ENCODE assay signal across 30 cellular contexts in genomic region chr19:33400856-33401682, GRCh38. TPM values are rescaled to one million over a fixed set of nuclear protein-coding genes. Genes with fewer than 3 reads are reported as not detected.
DNase-seq lines count a peak whose midpoint lies in the region; ATAC-seq and TF ChIP-seq lines count a peak whose summit lies in the region.
"Had no signal": no experiment of that assay in that cellular context is flagged by ENCODE, and none has a peak within 500 bp of the region (broad histone marks: within the 10 kb centered on the region; RNA-seq: fewer than 3 reads in every experiment).

No MANE protein-coding gene starts in this region.

- no peak overlapping the region for H3K27ac Mint-ChIP-seq in HFFc6
- H3K27ac Mint-ChIP-seq in naive thymus-derived CD8-positive, alpha-beta T cell: no peak overlapping the region
- H3K27ac Mint-ChIP-seq: activated CD8-positive, alpha-beta T cell treated with anti-CD3 and anti-CD28 coated beads, Interleukin-2, amount 10 ng/mL, durations not matched to agents 7 days and 5 days; activated naive CD8-positive, alpha-beta T cell; CD4-positive, alpha-beta memory T cell; dendritic cell treated with granulocyte-macrophage colony-stimulating factor and Interleukin-4, amounts not matched to agents 40 ng/mL and 50 ng/mL, for 4 days; naive thymus-derived CD4-positive, alpha-beta T cell had no signal

- H3K9me3 ChIP-seq in Peyer's patch (no peaks in the 10 kb centered on the region), liver (ENCODE audit: control insufficient read depth in 4 of 4, low read length in 3 of 4) (no peaks in the 10 kb centered on the region), sigmoid colon (no peaks in the 10 kb centered on the region)
- H3K9me3 ChIP-seq: vagina had no signal

- H3K4me3 Mint-ChIP-seq in HFFc6: no peak overlapping the region
- H3K4me3 Mint-ChIP-seq in naive thymus-derived CD8-positive, alpha-beta T cell: no peak overlapping the region
- H3K4me3 Mint-ChIP-seq: activated CD8-positive, alpha-beta T cell treated with anti-CD3 and anti-CD28 coated beads, Interleukin-2, amount 10 ng/mL, durations not matched to agents 7 days and 5 days; activated naive CD8-positive, alpha-beta T cell; CD4-positive, alpha-beta memory T cell; central memory CD8-positive, alpha-beta T cell; dendritic cell treated with granulocyte-macrophage colony-stimulating factor and Interleukin-4, amounts not matched to agents 40 ng/mL and 50 ng/mL, for 4 days; naive thymus-derived CD4-positive, alpha-beta T cell had no signal

- H3K4me3 ChIP-seq in Peyer's patch: no peak overlapping the region
- H3K4me3 ChIP-seq in liver (ENCODE audit: low read depth in 1 of 3, low read length in 3 of 3): no peak overlapping the region
- H3K4me3 ChIP-seq in sigmoid colon: no peak overlapping the region
- H3K4me3 ChIP-seq: PC-9, skin epidermis, vagina had no signal

- H3K9me3 Mint-ChIP-seq in HFFc6: no peaks in the 10 kb centered on the region
- H3K9me3 Mint-ChIP-seq in naive thymus-derived CD8-positive, alpha-beta T cell: no peaks in the 10 kb centered on the region
- H3K9me3 Mint-ChIP-seq: CD4-positive, alpha-beta memory T cell; central memory CD8-positive, alpha-beta T cell; dendritic cell treated with granulocyte-macrophage colony-stimulating factor and Interleukin-4, amounts not matched to agents 40 ng/mL and 50 ng/mL, for 4 days had no signal

- no peaks in the 10 kb centered on the region; the same call in 1 of the 2 replicates for H3K27me3 Mint-ChIP-seq in HFFc6 (ENCODE audit: insufficient read depth)
- no peaks in the 10 kb centered on the region for H3K27me3 Mint-ChIP-seq in naive thymus-derived CD8-positive, alpha-beta T cell
- H3K27me3 Mint-ChIP-seq: activated naive CD8-positive, alpha-beta T cell; CD4-positive, alpha-beta memory T cell; central memory CD8-positive, alpha-beta T cell; dendritic cell treated with granulocyte-macrophage colony-stimulating factor and Interleukin-4, amounts not matched to agents 40 ng/mL and 50 ng/mL, for 4 days; naive thymus-derived CD4-positive, alpha-beta T cell had no signal

- peak overlapping the region in 1 of 2 donors; percentile 32 for H3K9ac ChIP-seq in liver (ENCODE audit: low read depth in 1 of 2, low read length in 2 of 2)
- H3K9ac ChIP-seq: KMS-11 had no signal

- WGBS in liver: 67% methylated on average over 24 of the region's 24 CpGs
- WGBS in sigmoid colon, 2 donors: 90 to 91% methylated on average over 24 of the region's 24 CpGs

- TF ChIP-seq POLR2A in Peyer's patch (IDR thresholded peaks at IDR 0.05) (no peak), sigmoid colon (IDR thresholded peaks at IDR 0.05) (no peak)

- POLR2A ChIA-PET in naive thymus-derived CD8-positive, alpha-beta T cell (lab: Charles Lee): interaction anchor here (0.7 kb wide), 1 partner anchor 89 kb away, joined by 3 read pairs; no protein-coding TSS in a partner anchor

- H3K36me3 ChIP-seq in Peyer's patch (peaks cover 0 to 12% (median 0%) of the 10 kb centered on the region in 3 donors), liver (ENCODE audit: control insufficient read depth in 4 of 4, insufficient read depth in 3 of 4, low read depth in 1 of 4, low read length in 3 of 4) (no peaks in the 10 kb centered on the region), sigmoid colon (peaks cover 0 to 6% (median 0%) of the 10 kb centered on the region in 4 donors)
- H3K36me3 ChIP-seq: vagina had no signal

- peaks cover 2% of the 10 kb centered on the region; the same call in 1 of the 2 replicates for H3K4me1 Mint-ChIP-seq in HFFc6 (ENCODE audit: low read depth)
- peaks cover 0 to 6% (median 1%) of the 10 kb centered on the region in 4 donors for H3K4me1 Mint-ChIP-seq in naive thymus-derived CD8-positive, alpha-beta T cell
- H3K4me1 Mint-ChIP-seq: CD4-positive, alpha-beta memory T cell; central memory CD8-positive, alpha-beta T cell; naive thymus-derived CD4-positive, alpha-beta T cell had no signal

- intact Hi-C loops in sigmoid colon (cut with DNase I): no loop called here

- no peaks in the 10 kb centered on the region for H3K27me3 ChIP-seq in Peyer's patch
- H3K27me3 ChIP-seq in liver (ENCODE audit: control insufficient read depth in 4 of 4, insufficient read depth in 4 of 4, low read length in 3 of 4): no peaks in the 10 kb centered on the region
- H3K27me3 ChIP-seq in sigmoid colon: no peaks in the 10 kb centered on the region
- H3K27me3 ChIP-seq: vagina had no signal

- H3K4me1 ChIP-seq in Peyer's patch (peaks cover 0 to 40% (median 0%) of the 10 kb centered on the region in 4 donors), liver (ENCODE audit: control insufficient read depth in 4 of 4, insufficient read depth in 4 of 4, low read length in 3 of 4) (peaks cover 51 to 95% (median 82%) of the 10 kb centered on the region in 4 donors), sigmoid colon (peaks cover 0 to 30% (median 18%) of the 10 kb centered on the region in 4 donors)

- TF ChIP-seq CTCF in Peyer's patch (IDR thresholded peaks at IDR 0.05) (no peak), liver (IDR thresholded peaks at IDR 0.05; ENCODE audit: low read depth, low read length, missing input control) (no peak), sigmoid colon (IDR thresholded peaks at IDR 0.05) (no peak), HFFc6 (IDR thresholded peaks at IDR 0.05) (no peak)

- H3K36me3 Mint-ChIP-seq in HFFc6 (ENCODE audit: low read depth): no peaks in the 10 kb centered on the region
- H3K36me3 Mint-ChIP-seq in naive thymus-derived CD8-positive, alpha-beta T cell: no peaks in the 10 kb centered on the region
- H3K36me3 Mint-ChIP-seq: activated naive CD8-positive, alpha-beta T cell; CD4-positive, alpha-beta memory T cell had no signal

- no peak overlapping the region for H3K27ac ChIP-seq in Peyer's patch
- H3K27ac ChIP-seq in liver (ENCODE audit: low read depth in 1 of 2, low read length in 2 of 2): peak overlapping the region; percentile 92 to 98
- H3K27ac ChIP-seq in sigmoid colon: no peak overlapping the region
- H3K27ac ChIP-seq: HL-60, KMS-11, PC-9, skin epidermis, vagina, VCaP had no signal

- TF ChIP-seq EP300 in sigmoid colon (IDR thresholded peaks at IDR 0.05): no peak

- peak; percentile 58 for DNase-seq in activated effector memory CD4-positive, alpha-beta T cell treated with anti-CD3 and anti-CD28 coated beads, Interleukin-2, amount 50 U/mL, for 16 hours
- DNase-seq in activated effector memory CD4-positive, alpha-beta T cell treated with Interleukin-2 at 50 U/mL for 16 hours: no peak
- DNase-seq in Peyer's patch: peak in 2 of 3 donors; percentile 41 to 45
- DNase-seq in sigmoid colon: peak; percentile 65
- no peak for DNase-seq in HFFc6
- DNase-seq in naive thymus-derived CD8-positive, alpha-beta T cell: no peak
- no peak for DNase-seq in stimulated activated naive CD4-positive, alpha-beta T cell treated with Interleukin-2 at 50 U/mL for 16 hours (lab: John Stamatoyannopoulos, UW)
- DNase-seq: activated CD4-positive, alpha-beta T cell treated with anti-CD3 and anti-CD28 coated beads for 4 hours; activated CD8-positive, alpha-beta T cell treated with anti-CD3 and anti-CD28 coated beads, Interleukin-2, amount 10 ng/mL, durations not matched to agents 7 days and 5 days; CD4-positive, alpha-beta memory T cell; erythroblast; naive thymus-derived CD4-positive, alpha-beta T cell; NCI-H1436; NCI-H2081; NCI-H2227 treated with DMSO at 0.1 percent for 48 hours; NCI-H69; nucleus accumbens; PC-9; SHP77; stimulated activated naive CD4-positive, alpha-beta T cell; T-helper 9 cell had no signal

- no peak for TF ChIP-seq RAD21 in liver (IDR thresholded peaks at IDR 0.05)

- ATAC-seq in naive thymus-derived CD8-positive, alpha-beta T cell: no peak
- ATAC-seq: activated CD8-positive, alpha-beta T cell treated with anti-CD3 and anti-CD28 coated beads, Interleukin-2, amount 10 ng/mL, durations not matched to agents 7 days and 5 days; naive thymus-derived CD4-positive, alpha-beta T cell had no signal

TF ChIP-seq in liver, 16 proteins besides CTCF, POLR2A, EP300 and RAD21:
- TF ChIP-seq EGR1 (IDR thresholded peaks at IDR 0.05; ENCODE audit: low read depth in 2 of 2) (no peak), FOXA2 (IDR thresholded peaks at IDR 0.05) (no peak), HNF4A (conservative IDR thresholded peaks at IDR 0.05) (peak in 1 of 2 donors; percentile 4), MAX (IDR thresholded peaks at IDR 0.05) (no peak), SP1 (IDR thresholded peaks at IDR 0.05) (peak; percentile 11), ATF3 (IDR thresholded peaks at IDR 0.05) (no peak), TAF1 (conservative IDR thresholded peaks at IDR 0.05) (no peak), RXRA (IDR thresholded peaks at IDR 0.05) (peak; percentile 57 to 78), NR2F2 (IDR thresholded peaks at IDR 0.05) (peak; percentile 36)

RNA-seq across cellular contexts. Expression of gene CEBPG, which starts 27.6 kb away (rescaled TPM):
- total RNA-seq in Peyer's patch: 10 to 100 TPM; 33.0 to 75.5 (median 50.5) TPM
- 10 to 100 TPM; 18.0 to 36.1 TPM for total RNA-seq in liver
- 10 to 100 TPM; 16.9 to 30.3 TPM for polyA plus RNA-seq in liver
- 10 to 100 TPM; 18.6 to 27.8 (median 23.0) TPM for total RNA-seq in sigmoid colon
- 10 to 100 TPM; 44.2 to 84.6 (median 64.9) TPM for polyA plus RNA-seq in sigmoid colon
- total RNA-seq in HFFc6 (2021; fragmentation: NEBNext Ultra II Directional; extraction: Animal tissue kit (Norgen Biotek cat#: 25700)): 10 to 100 TPM; 10.0 to 11.2 (median 10.4) TPM
- total RNA-seq in naive thymus-derived CD8-positive, alpha-beta T cell: 10 to 100 TPM; 29.4 to 30.0 TPM
- 1 to 10 TPM; 4.5 to 9.3 (median 4.8) TPM for polyA plus RNA-seq in naive thymus-derived CD8-positive, alpha-beta T cell

Comparison
In these comparisons a context has a peak if more than half of its experiments do, and no peak if none do; other contexts are left out.
1. DNase-seq: peak in activated effector memory CD4-positive, alpha-beta T cell treated with anti-CD3 and anti-CD28 coated beads, Interleukin-2, amount 50 U/mL, for 16 hours (single experiment), Peyer's patch (2 of 3) and sigmoid colon (single experiment); none in activated effector memory CD4-positive, alpha-beta T cell treated with Interleukin-2 at 50 U/mL for 16 hours (single experiment), HFFc6 (single experiment), naive thymus-derived CD8-positive, alpha-beta T cell (0 of 10) and stimulated activated naive CD4-positive, alpha-beta T cell treated with Interleukin-2 at 50 U/mL for 16 hours (single experiment).
2. H3K27ac ChIP-seq: peak in liver (2 of 2); none in Peyer's patch (0 of 4) and sigmoid colon (0 of 4).